In genomic region chr11:44600739-44601416, GRCh38 we compare ENCODE assay signal across 8 cellular contexts. TPM values are rescaled to one million over a fixed set of nuclear protein-coding genes. Genes with fewer than 3 reads are reported as not detected.
A peak's percentile ranks its signal among the peaks of the same experiment; 100 is the strongest.
DNase-seq lines count a peak whose midpoint lies in the region; ATAC-seq and TF ChIP-seq lines count a peak whose summit lies in the region.

No MANE protein-coding gene starts in this region.

- intact Hi-C loops in CD4-positive, alpha-beta memory T cell (cut with micrococcal nuclease) = no loop called here
- intact Hi-C loops in gastrocnemius medialis (cut with DNase I; ENCODE audit: low total_unique reads) = loop anchor here (2.0 kb wide), 1 partner anchor 16 kb away; no protein-coding TSS in a partner anchor

- no peak for DNase-seq in CD4-positive, alpha-beta memory T cell
- DNase-seq in LHCN-M2 (ENCODE audit: low read depth) = peak; percentile 96
- peak in 1 of 2 donors; percentile 42 for DNase-seq in foreskin keratinocyte
- no peak for DNase-seq in HCEC 1CT
- no peak for DNase-seq in gastrocnemius medialis
- no peak for DNase-seq in pons (ENCODE audit: low spot score)
- no peak for DNase-seq in smooth muscle cell (lab: John Stamatoyannopoulos, UW; ENCODE audit: unreplicated experiment)

- H3K4me3 Mint-ChIP-seq in CD4-positive, alpha-beta memory T cell = no peak overlapping the region

- H3K27ac ChIP-seq in CD4-positive, alpha-beta memory T cell (ENCODE audit: low read depth, low read length) = no peak overlapping the region
- no peak overlapping the region for H3K27ac ChIP-seq in foreskin keratinocyte
- no peak overlapping the region for H3K27ac ChIP-seq in gastrocnemius medialis
- no peak overlapping the region for H3K27ac ChIP-seq in smooth muscle cell (ENCODE audit: low read depth)

- H3K27me3 Mint-ChIP-seq in CD4-positive, alpha-beta memory T cell = no peaks in the 10 kb centered on the region

- no peak overlapping the region for H3K4me3 ChIP-seq in CD4-positive, alpha-beta memory T cell (ENCODE audit: low read length in 2 of 2)
- no peak overlapping the region for H3K4me3 ChIP-seq in gastrocnemius medialis
- H3K4me3 ChIP-seq in smooth muscle cell = no peak overlapping the region

- POLR2A ChIA-PET in CD4-positive, alpha-beta memory T cell (lab: Charles Lee; ENCODE audit: partially characterized antibody) = interaction anchor here (15.4 to 18.2 kb wide), 2 partner anchors 12 to 32 kb away, joined by 210 to 287 read pairs; partner anchors contain the start of gene CD82

- H3K79me2 ChIP-seq in smooth muscle cell (ENCODE audit: low read depth) = no peaks in the 10 kb centered on the region

- no peaks in the 10 kb centered on the region for H3K9me3 Mint-ChIP-seq in CD4-positive, alpha-beta memory T cell

- in situ Hi-C loops in gastrocnemius medialis (cut with MboI; ENCODE audit: low sequenced_read_pairs in 4 of 4) = no loop called here

- peaks cover 20 to 40% of the 10 kb centered on the region in 2 donors for H3K36me3 Mint-ChIP-seq in CD4-positive, alpha-beta memory T cell

- CTCF ChIA-PET in CD4-positive, alpha-beta memory T cell (lab: Charles Lee; ENCODE audit: partially characterized antibody) = interaction anchor here (1.4 to 2.5 kb wide), 4 partner anchors 8 to 44 kb away, joined by 4 to 10 read pairs (median 4); no protein-coding TSS in a partner anchor

- H2AFZ ChIP-seq in smooth muscle cell (ENCODE audit: low read depth) = no peak overlapping the region

- peaks cover 29 to 62% (median 42%) of the 10 kb centered on the region in 4 donors for H3K4me1 Mint-ChIP-seq in CD4-positive, alpha-beta memory T cell

- H3K27ac Mint-ChIP-seq in CD4-positive, alpha-beta memory T cell = peak overlapping the region in 6 of 7 donors; percentile 53 to 88 (median 72)

- TF ChIP-seq POLR2A in gastrocnemius medialis (IDR thresholded peaks at IDR 0.05) = no peak

- no peaks in the 10 kb centered on the region for H3K9me3 ChIP-seq in CD4-positive, alpha-beta memory T cell (ENCODE audit: control insufficient read depth in 1 of 2, low read length in 2 of 2)
- no peaks in the 10 kb centered on the region for H3K9me3 ChIP-seq in gastrocnemius medialis
- no peaks in the 10 kb centered on the region for H3K9me3 ChIP-seq in smooth muscle cell (replicated peaks; ENCODE audit: low read depth)

- peaks cover 34% of the 10 kb centered on the region for H3K36me3 ChIP-seq in CD4-positive, alpha-beta memory T cell (ENCODE audit: insufficient read depth, low read length)
- peaks cover 0 to 11% of the 10 kb centered on the region in 2 donors for H3K36me3 ChIP-seq in gastrocnemius medialis
- H3K36me3 ChIP-seq in smooth muscle cell (ENCODE audit: low read depth) = peaks cover 4% of the 10 kb centered on the region

- ATAC-seq in GM21360 (IDR thresholded peaks at IDR 0.05; ENCODE audit: unreplicated experiment) (peak; percentile 24), foreskin keratinocyte (peak; percentile 24), gastrocnemius medialis (no peak)

- H3K4me1 ChIP-seq in CD4-positive, alpha-beta memory T cell (ENCODE audit: insufficient read depth, low read length) = peaks cover 63% of the 10 kb centered on the region
- H3K4me1 ChIP-seq in foreskin keratinocyte (no peaks in the 10 kb centered on the region), gastrocnemius medialis (peaks cover 17 to 46% of the 10 kb centered on the region in 2 donors), smooth muscle cell (ENCODE audit: low read depth) (peaks cover 13% of the 10 kb centered on the region)

- H4K20me1 ChIP-seq in smooth muscle cell (ENCODE audit: low read depth) = peaks cover 31% of the 10 kb centered on the region

- no peaks in the 10 kb centered on the region for H3F3A ChIP-seq in smooth muscle cell (ENCODE audit: low read depth)

- H3K9ac ChIP-seq in smooth muscle cell (ENCODE audit: low read depth) = no peak overlapping the region

- 75% methylated on average over 11 of the region's 11 CpGs for WGBS in smooth muscle cell (ENCODE audit: low lambda C conversion rate)

- H3K4me2 ChIP-seq in smooth muscle cell = no peak overlapping the region

- TF ChIP-seq CTCF in foreskin keratinocyte (conservative IDR thresholded peaks at IDR 0.05) (no peak), gastrocnemius medialis (IDR thresholded peaks at IDR 0.05 in 4 of 5, conservative IDR thresholded peaks at IDR 0.05 in 1 of 5) (no peak), smooth muscle cell (IDR thresholded peaks at IDR 0.05; ENCODE audit: borderline replicate concordance, insufficient read depth, poor library complexity, severe bottlenecking) (no peak)

- H3K27me3 ChIP-seq in CD4-positive, alpha-beta memory T cell (ENCODE audit: insufficient read depth, low read length) = no peaks in the 10 kb centered on the region
- H3K27me3 ChIP-seq in foreskin keratinocyte (no peaks in the 10 kb centered on the region), gastrocnemius medialis (no peaks in the 10 kb centered on the region), smooth muscle cell (ENCODE audit: low read depth) (no peaks in the 10 kb centered on the region)

RNA-seq across cellular contexts. Expression of gene CD82, which starts 35.4 kb away (rescaled TPM):
- total RNA-seq in CD4-positive, alpha-beta memory T cell = 100 to 1,000 TPM; 130 to 133 TPM
- polyA plus RNA-seq in CD4-positive, alpha-beta memory T cell = 100 to 1,000 TPM; 250 to 260 TPM
- 304 and 372 TPM in 2 replicates for total RNA-seq in LHCN-M2 (2014; rRNA removed)
- 301 TPM for polyA plus RNA-seq in LHCN-M2 (2012)
- total RNA-seq in foreskin keratinocyte = 91.8 and 97.5 TPM in 2 replicates
- polyA plus RNA-seq in foreskin keratinocyte = 207 and 211 TPM in 2 replicates
- total RNA-seq in gastrocnemius medialis = 10 to 100 TPM in 3 of 4 donors, 1 to 10 TPM in 1; 4.5 to 17.5 (median 13.5) TPM
- total RNA-seq in smooth muscle cell = 43.8 and 58.6 TPM in 2 replicates
- polyA plus RNA-seq in smooth muscle cell = 252 and 270 TPM in 2 replicates

Comparison
In these comparisons a context has a peak if more than half of its experiments do, and no peak if none do; other contexts are left out.
1. ATAC-seq: peak in GM21360 (single experiment) and foreskin keratinocyte (single experiment); none in gastrocnemius medialis (0 of 2).